In genomic region chr5:9037048-9037447, GRCh38 we compare ENCODE assay signal across 30 cellular contexts.
"Had no signal": no experiment of that assay in that cellular context is flagged by ENCODE, and none has a peak within 500 bp of the region (broad histone marks: within the 10 kb centered on the region; RNA-seq: fewer than 3 reads in every experiment).

No MANE protein-coding gene starts in this region.

- H3K4me3 ChIP-seq: left ventricle myocardium inferior, lung, mucosa of descending colon, pancreas, prostate gland, skin epidermis, stomach, testis, thyroid gland, transverse colon, upper lobe of left lung, vagina had no signal

- H3K36me3 ChIP-seq: left ventricle myocardium inferior, pancreas, prostate gland, stomach, thyroid gland, transverse colon, upper lobe of left lung, vagina had no signal

- H3K27me3 ChIP-seq: pancreas, stomach, testis, thyroid gland, transverse colon, upper lobe of left lung, vagina had no signal

- H3K9me3 ChIP-seq: left ventricle myocardium inferior, mucosa of descending colon, pancreas, prostate gland, stomach, testis, thyroid gland, transverse colon, upper lobe of left lung, vagina had no signal

- DNase-seq: hypothalamus; immature natural killer cell; kidney; left ventricle myocardium inferior; mesendoderm; midbrain; mucosa of descending colon; naive thymus-derived CD4-positive, alpha-beta T cell; nucleus accumbens; pancreas; posterior cingulate gyrus; retina; right cardiac atrium; stimulated activated CD4-positive, alpha-beta T cell treated with anti-CD3 and anti-CD28 coated beads, Interleukin-12 subunit alpha, Interleukin-12 subunit beta, amount 100 ng/mL, for 4 hours; stimulated activated CD4-positive, alpha-beta T cell treated with anti-CD3 and anti-CD28 coated beads, Interleukin-15, amount 100 ng/mL, for 24 hours; stimulated activated CD4-positive, alpha-beta T cell treated with anti-CD3 and anti-CD28 coated beads, Interleukin-2, amount 100 ng/mL, for 24 hours; stimulated activated CD4-positive, alpha-beta T cell treated with anti-CD3 and anti-CD28 coated beads, Interleukin-4, amount 100 ng/mL, for 1 hour; stimulated activated naive B cell treated with anti-CD40 and anti-IgM and Interleukin-4, amounts not matched to agents 10 μg/mL and 1 μg/mL and 100 μg/mL, for 72 hours; stimulated activated naive CD8-positive, alpha-beta T cell treated with anti-CD3 and anti-CD28 coated beads, Interleukin-15, Interleukin-2, amounts not matched to agents 100 U/mL and 50 U/mL, for 24 hours; stomach; testis; thyroid gland; transverse colon; upper lobe of left lung had no signal

- H3K27ac ChIP-seq: left ventricle myocardium inferior, pancreas, prostate gland, skin epidermis, stomach, testis, thyroid gland, transverse colon, upper lobe of left lung, vagina had no signal

- ATAC-seq: mucosa of descending colon; naive thymus-derived CD4-positive, alpha-beta T cell; natural killer cell treated with Interleukin-12 subunit alpha and Interleukin-12 subunit beta and Interleukin-15 and Interleukin-18, amount 100 ng/mL, for 72 hours; pancreas; right cardiac atrium; sciatic nerve; stimulated activated naive B cell treated with anti-CD40 and anti-IgM and Interleukin-4, amounts not matched to agents 10 μg/mL and 1 μg/mL and 100 μg/mL, for 72 hours; stimulated activated naive CD8-positive, alpha-beta T cell treated with anti-CD3 and anti-CD28 coated beads, Interleukin-15, Interleukin-2, amounts not matched to agents 100 U/mL and 50 U/mL, for 24 hours had no signal
